2 cellular contexts compared by ENCODE assay signal in genomic region chr4:87946766-87947165, GRCh38.
TF ChIP-seq lines count a peak whose summit lies in the region.

No MANE protein-coding gene starts in this region.

TF ChIP-seq in H1, 55 proteins besides CTCF, POLR2A, EP300 and RAD21:
- TF ChIP-seq NRF1 (IDR thresholded peaks at IDR 0.05; ENCODE audit: low read depth, low read length): no peak
- TF ChIP-seq SAP30 (IDR thresholded peaks at IDR 0.05; ENCODE audit: insufficient read depth, insufficient replicate concordance, low read length): no peak
- TF ChIP-seq CREB1 (IDR thresholded peaks at IDR 0.05): no peak
- TF ChIP-seq RBBP5 (IDR thresholded peaks at IDR 0.05; ENCODE audit: borderline replicate concordance, low read depth, low read length): no peak
- TF ChIP-seq JUND (IDR thresholded peaks at IDR 0.05; ENCODE audit: low read length): no peak

TF ChIP-seq in endothelial cell of umbilical vein, 7 proteins besides CTCF, POLR2A, EP300 and RAD21:
- no peak for TF ChIP-seq POLR2AphosphoS5 (IDR thresholded peaks at IDR 0.05; ENCODE audit: insufficient read depth, low read depth, low read length)
